16 cellular contexts compared by ENCODE assay signal in genomic region chr3:105516972-105517371, GRCh38.
DNase-seq lines count a peak whose midpoint lies in the region; ATAC-seq and TF ChIP-seq lines count a peak whose summit lies in the region.
"Had no signal": no experiment of that assay in that cellular context is flagged by ENCODE, and none has a peak within 500 bp of the region (broad histone marks: within the 10 kb centered on the region; RNA-seq: fewer than 3 reads in every experiment).

No MANE protein-coding gene starts in this region.

- no peaks in the 10 kb centered on the region for H3K27me3 Mint-ChIP-seq in neural crest cell (ENCODE audit: low read depth)
- H3K27me3 Mint-ChIP-seq: activated naive CD8-positive, alpha-beta T cell had no signal

- H3K27me3 ChIP-seq in DND-41 (ENCODE audit: insufficient read depth, low read length, poor library complexity) (no peaks in the 10 kb centered on the region), Panc1 (ENCODE audit: control insufficient read depth, insufficient read depth, low read length) (no peaks in the 10 kb centered on the region)
- H3K27me3 ChIP-seq: Peyer's patch had no signal

- H3K4me3 Mint-ChIP-seq in neural crest cell: no peak overlapping the region
- H3K4me3 Mint-ChIP-seq: activated naive CD8-positive, alpha-beta T cell had no signal

- no peak overlapping the region for H3K4me2 ChIP-seq in DND-41 (ENCODE audit: insufficient read depth, low read length)

- H3K4me3 ChIP-seq in DND-41 (ENCODE audit: low read depth in 1 of 2, low read length in 2 of 2) (no peak overlapping the region), Panc1 (ENCODE audit: low read depth in 2 of 2, low read length in 2 of 2) (no peak overlapping the region), fibroblast of pulmonary artery (replicated peaks; ENCODE audit: low read depth, low read length) (no peak overlapping the region)
- H3K4me3 ChIP-seq: Peyer's patch, thoracic aorta had no signal

- DNase-seq in DND-41: no peak
- no peak for DNase-seq in Panc1 (ENCODE audit: low read depth, low spot score)
- DNase-seq in fibroblast of pulmonary artery (ENCODE audit: low read depth): peak; percentile 49
- no peak for DNase-seq in neural crest cell (ENCODE audit: low read depth, low spot score)
- no peak for DNase-seq in NCI-H187 (lab: John Stamatoyannopoulos, UW)
- no peak for DNase-seq in activated CD4-positive, CD25-positive, alpha-beta regulatory T cell (lab: John Stamatoyannopoulos, UW)
- no peak for DNase-seq in activated T-cell treated with anti-CD3 and anti-CD28 coated beads, Interleukin-2, amount 50 U/mL, for 1 hour
- DNase-seq in central memory CD4-positive, alpha-beta T cell: no peak
- DNase-seq: activated CD8-positive, alpha-beta memory T cell treated with anti-CD3 and anti-CD28 coated beads, Interleukin-2, amount 50 U/mL, for 48 hours; KG1; NCI-H1436; NCI-H446; Peyer's patch; T-helper 1 cell had no signal

- no TSS peak for BruUV-seq in Panc1 (replicated peaks; lab: Mats Ljungman, UMichigan)

- intact Hi-C loops in Panc1 (cut with micrococcal nuclease; ENCODE audit: unreplicated experiment): loop anchor here (5.0 kb wide), 1 partner anchor 150 kb away; the partner anchor contains the start of gene ALCAM

- H3K36me3 Mint-ChIP-seq in neural crest cell (ENCODE audit: low read depth): no peaks in the 10 kb centered on the region
- H3K36me3 Mint-ChIP-seq: activated naive CD8-positive, alpha-beta T cell had no signal

- H3K4me1 Mint-ChIP-seq in neural crest cell: peaks cover 4% of the 10 kb centered on the region

- H3K27ac ChIP-seq in DND-41 (ENCODE audit: low read length) (no peak overlapping the region), Panc1 (ENCODE audit: low read length) (no peak overlapping the region)
- H3K27ac ChIP-seq: Peyer's patch, thoracic aorta had no signal

- peak; percentile 11 for TF ChIP-seq CTCF in DND-41 (IDR thresholded peaks at IDR 0.05; ENCODE audit: borderline replicate concordance, extremely low read depth, low read length, poor library complexity, severe bottlenecking)
- peak; percentile 22 for TF ChIP-seq CTCF in Panc1 (IDR thresholded peaks at IDR 0.05)
- TF ChIP-seq CTCF in fibroblast of pulmonary artery (IDR thresholded peaks at IDR 0.05; ENCODE audit: low read length, missing control alignments): peak; percentile 51
- peak; percentile 20 for TF ChIP-seq CTCF in neural crest cell (conservative IDR thresholded peaks at IDR 0.05)

- CTCF ChIA-PET in Panc1 (lab: Charles Lee): no interaction called here

- H3K4me1 ChIP-seq in DND-41 (ENCODE audit: insufficient read depth, low read length) (peaks cover 3% of the 10 kb centered on the region; the same call in 1 of the 2 replicates), Panc1 (ENCODE audit: control insufficient read depth, insufficient read depth, low read length) (no peaks in the 10 kb centered on the region)

- H3K36me3 ChIP-seq in DND-41 (ENCODE audit: insufficient read depth, low read length): no peaks in the 10 kb centered on the region
- no peaks in the 10 kb centered on the region for H3K36me3 ChIP-seq in Panc1 (ENCODE audit: control insufficient read depth, insufficient read depth, low read length)
- H3K36me3 ChIP-seq: Peyer's patch, thoracic aorta had no signal

- no peaks in the 10 kb centered on the region for H4K20me1 ChIP-seq in DND-41 (ENCODE audit: insufficient read depth, low read length)

- H3K9me3 ChIP-seq in DND-41 (ENCODE audit: insufficient read depth, low read length, severe bottlenecking) (no peaks in the 10 kb centered on the region), Panc1 (ENCODE audit: control insufficient read depth, insufficient read depth, low read depth, low read length) (no peaks in the 10 kb centered on the region)
- H3K9me3 ChIP-seq: Peyer's patch, thoracic aorta had no signal

- H3K27ac Mint-ChIP-seq in neural crest cell (ENCODE audit: unreplicated experiment): no peak overlapping the region
- H3K27ac Mint-ChIP-seq: activated naive CD8-positive, alpha-beta T cell had no signal

- H3K9me3 Mint-ChIP-seq in neural crest cell: no peaks in the 10 kb centered on the region

- H2AFZ ChIP-seq in DND-41 (ENCODE audit: low read depth, low read length): no peak overlapping the region

- POLR2A ChIA-PET in Panc1 (lab: Charles Lee): interaction anchor here (0.5 kb wide), 1 partner anchor 9 kb away, joined by 3 read pairs; no protein-coding TSS in a partner anchor

- no peak for ATAC-seq in DND-41 (ENCODE audit: insufficient read depth, low read depth)
- no peak for ATAC-seq in Panc1

- no peak overlapping the region for H3K9ac ChIP-seq in DND-41 (ENCODE audit: low read depth, low read length)

- in situ Hi-C loops in Panc1 (cut with HindIII; ENCODE audit: low pct_unique_long_range_greater_than_20kb, low sequenced_read_pairs): no loop called here

- H3K79me2 ChIP-seq in DND-41 (ENCODE audit: insufficient read depth, low read length): no peaks in the 10 kb centered on the region
